Comparison of ENCODE assay signal across 1 cellular context in the genomic region with DNA sequence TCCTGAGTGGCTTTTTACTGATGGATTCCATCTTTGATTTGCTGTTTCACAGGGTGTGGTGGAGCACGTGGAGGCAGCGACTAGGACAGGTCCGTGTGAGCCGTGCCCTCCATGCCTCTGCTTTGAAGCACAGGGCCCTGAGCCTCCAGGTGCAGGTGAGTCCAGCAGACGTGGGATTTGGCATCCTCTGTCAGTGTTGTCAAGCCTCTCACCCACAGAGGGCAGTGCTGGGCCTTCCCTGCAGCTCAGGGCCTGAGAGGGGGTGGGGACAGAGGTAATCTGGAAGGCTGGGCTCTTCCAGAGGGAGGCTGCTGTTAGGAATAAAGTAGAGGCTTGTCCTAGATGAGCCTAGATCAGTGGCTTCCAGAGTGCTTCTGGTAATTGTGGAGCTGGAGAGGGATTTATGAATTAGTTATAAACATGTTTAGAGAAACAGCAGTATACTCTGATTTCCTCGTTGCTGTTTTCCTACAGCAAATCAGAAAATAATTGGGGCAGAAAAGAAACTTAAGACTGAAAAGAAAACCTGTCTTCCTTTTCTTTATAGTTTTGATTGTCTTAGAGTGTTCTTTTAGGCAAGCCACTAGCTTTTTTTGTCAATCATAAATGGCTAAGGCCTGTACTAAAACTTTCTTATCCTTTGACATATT.
TF ChIP-seq lines count a peak whose summit lies in the region.

No MANE protein-coding gene starts in this region.

TF ChIP-seq in GM12878, 131 proteins besides CTCF, POLR2A, EP300 and RAD21 (continued from another document and continues in another):
- TF ChIP-seq, protein P1, sequence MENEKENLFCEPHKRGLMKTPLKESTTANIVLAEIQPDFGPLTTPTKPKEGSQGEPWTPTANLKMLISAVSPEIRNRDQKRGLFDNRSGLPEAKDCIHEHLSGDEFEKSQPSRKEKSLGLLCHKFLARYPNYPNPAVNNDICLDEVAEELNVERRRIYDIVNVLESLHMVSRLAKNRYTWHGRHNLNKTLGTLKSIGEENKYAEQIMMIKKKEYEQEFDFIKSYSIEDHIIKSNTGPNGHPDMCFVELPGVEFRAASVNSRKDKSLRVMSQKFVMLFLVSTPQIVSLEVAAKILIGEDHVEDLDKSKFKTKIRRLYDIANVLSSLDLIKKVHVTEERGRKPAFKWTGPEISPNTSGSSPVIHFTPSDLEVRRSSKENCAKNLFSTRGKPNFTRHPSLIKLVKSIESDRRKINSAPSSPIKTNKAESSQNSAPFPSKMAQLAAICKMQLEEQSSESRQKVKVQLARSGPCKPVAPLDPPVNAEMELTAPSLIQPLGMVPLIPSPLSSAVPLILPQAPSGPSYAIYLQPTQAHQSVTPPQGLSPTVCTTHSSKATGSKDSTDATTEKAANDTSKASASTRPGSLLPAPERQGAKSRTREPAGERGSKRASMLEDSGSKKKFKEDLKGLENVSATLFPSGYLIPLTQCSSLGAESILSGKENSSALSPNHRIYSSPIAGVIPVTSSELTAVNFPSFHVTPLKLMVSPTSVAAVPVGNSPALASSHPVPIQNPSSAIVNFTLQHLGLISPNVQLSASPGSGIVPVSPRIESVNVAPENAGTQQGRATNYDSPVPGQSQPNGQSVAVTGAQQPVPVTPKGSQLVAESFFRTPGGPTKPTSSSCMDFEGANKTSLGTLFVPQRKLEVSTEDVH (IDR thresholded peaks at IDR 0.05; ENCODE audit: low read depth, partially characterized antibody): no peak
- TF ChIP-seq KAT2A (conservative IDR thresholded peaks at IDR 0.05; ENCODE audit: control insufficient read depth, low read depth, low read length): no peak
- TF ChIP-seq, protein P2, sequence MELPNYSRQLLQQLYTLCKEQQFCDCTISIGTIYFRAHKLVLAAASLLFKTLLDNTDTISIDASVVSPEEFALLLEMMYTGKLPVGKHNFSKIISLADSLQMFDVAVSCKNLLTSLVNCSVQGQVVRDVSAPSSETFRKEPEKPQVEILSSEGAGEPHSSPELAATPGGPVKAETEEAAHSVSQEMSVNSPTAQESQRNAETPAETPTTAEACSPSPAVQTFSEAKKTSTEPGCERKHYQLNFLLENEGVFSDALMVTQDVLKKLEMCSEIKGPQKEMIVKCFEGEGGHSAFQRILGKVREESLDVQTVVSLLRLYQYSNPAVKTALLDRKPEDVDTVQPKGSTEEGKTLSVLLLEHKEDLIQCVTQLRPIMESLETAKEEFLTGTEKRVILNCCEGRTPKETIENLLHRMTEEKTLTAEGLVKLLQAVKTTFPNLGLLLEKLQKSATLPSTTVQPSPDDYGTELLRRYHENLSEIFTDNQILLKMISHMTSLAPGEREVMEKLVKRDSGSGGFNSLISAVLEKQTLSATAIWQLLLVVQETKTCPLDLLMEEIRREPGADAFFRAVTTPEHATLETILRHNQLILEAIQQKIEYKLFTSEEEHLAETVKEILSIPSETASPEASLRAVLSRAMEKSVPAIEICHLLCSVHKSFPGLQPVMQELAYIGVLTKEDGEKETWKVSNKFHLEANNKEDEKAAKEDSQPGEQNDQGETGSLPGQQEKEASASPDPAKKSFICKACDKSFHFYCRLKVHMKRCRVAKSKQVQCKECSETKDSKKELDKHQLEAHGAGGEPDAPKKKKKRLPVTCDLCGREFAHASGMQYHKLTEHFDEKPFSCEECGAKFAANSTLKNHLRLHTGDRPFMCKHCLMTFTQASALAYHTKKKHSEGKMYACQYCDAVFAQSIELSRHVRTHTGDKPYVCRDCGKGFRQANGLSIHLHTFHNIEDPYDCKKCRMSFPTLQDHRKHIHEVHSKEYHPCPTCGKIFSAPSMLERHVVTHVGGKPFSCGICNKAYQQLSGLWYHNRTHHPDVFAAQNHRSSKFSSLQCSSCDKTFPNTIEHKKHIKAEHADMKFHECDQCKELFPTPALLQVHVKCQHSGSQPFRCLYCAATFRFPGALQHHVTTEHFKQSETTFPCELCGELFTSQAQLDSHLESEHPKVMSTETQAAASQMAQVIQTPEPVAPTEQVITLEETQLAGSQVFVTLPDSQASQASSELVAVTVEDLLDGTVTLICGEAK (IDR thresholded peaks at IDR 0.05; ENCODE audit: borderline replicate concordance): no peak
- TF ChIP-seq ASH2L (IDR thresholded peaks at IDR 0.05; ENCODE audit: borderline replicate concordance, low read depth): no peak
- TF ChIP-seq, protein P3, sequence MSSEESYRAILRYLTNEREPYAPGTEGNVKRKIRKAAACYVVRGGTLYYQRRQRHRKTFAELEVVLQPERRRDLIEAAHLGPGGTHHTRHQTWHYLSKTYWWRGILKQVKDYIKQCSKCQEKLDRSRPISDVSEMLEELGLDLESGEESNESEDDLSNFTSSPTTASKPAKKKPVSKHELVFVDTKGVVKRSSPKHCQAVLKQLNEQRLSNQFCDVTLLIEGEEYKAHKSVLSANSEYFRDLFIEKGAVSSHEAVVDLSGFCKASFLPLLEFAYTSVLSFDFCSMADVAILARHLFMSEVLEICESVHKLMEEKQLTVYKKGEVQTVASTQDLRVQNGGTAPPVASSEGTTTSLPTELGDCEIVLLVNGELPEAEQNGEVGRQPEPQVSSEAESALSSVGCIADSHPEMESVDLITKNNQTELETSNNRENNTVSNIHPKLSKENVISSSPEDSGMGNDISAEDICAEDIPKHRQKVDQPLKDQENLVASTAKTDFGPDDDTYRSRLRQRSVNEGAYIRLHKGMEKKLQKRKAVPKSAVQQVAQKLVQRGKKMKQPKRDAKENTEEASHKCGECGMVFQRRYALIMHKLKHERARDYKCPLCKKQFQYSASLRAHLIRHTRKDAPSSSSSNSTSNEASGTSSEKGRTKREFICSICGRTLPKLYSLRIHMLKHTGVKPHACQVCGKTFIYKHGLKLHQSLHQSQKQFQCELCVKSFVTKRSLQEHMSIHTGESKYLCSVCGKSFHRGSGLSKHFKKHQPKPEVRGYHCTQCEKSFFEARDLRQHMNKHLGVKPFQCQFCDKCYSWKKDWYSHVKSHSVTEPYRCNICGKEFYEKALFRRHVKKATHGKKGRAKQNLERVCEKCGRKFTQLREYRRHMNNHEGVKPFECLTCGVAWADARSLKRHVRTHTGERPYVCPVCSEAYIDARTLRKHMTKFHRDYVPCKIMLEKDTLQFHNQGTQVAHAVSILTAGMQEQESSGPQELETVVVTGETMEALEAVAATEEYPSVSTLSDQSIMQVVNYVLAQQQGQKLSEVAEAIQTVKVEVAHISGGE (CRISPR knock-in tag; IDR thresholded peaks at IDR 0.05): no peak
- TF ChIP-seq BACH1 (IDR thresholded peaks at IDR 0.05; ENCODE audit: borderline replicate concordance): no peak
- TF ChIP-seq HDGF (IDR thresholded peaks at IDR 0.05): no peak
- TF ChIP-seq BMI1 (IDR thresholded peaks at IDR 0.05; ENCODE audit: borderline replicate concordance): no peak
- TF ChIP-seq PML (IDR thresholded peaks at IDR 0.05; ENCODE audit: low read length): no peak
- no peak for TF ChIP-seq RCOR1 (conservative IDR thresholded peaks at IDR 0.05; ENCODE audit: low read depth, low read length)
- 0 out of 2 replicates have a peak, but pooled peaks have one; percentile 35 for TF ChIP-seq SMARCA5 (IDR thresholded peaks at IDR 0.05)
- no peak for TF ChIP-seq MXI1 (IDR thresholded peaks at IDR 0.05; ENCODE audit: low read depth, low read length)
- TF ChIP-seq WRNIP1 (IDR thresholded peaks at IDR 0.05; ENCODE audit: borderline replicate concordance, low read depth, low read length): no peak
- TF ChIP-seq IKZF1 (conservative IDR thresholded peaks at IDR 0.05): 0 out of 2 replicates have a peak, but pooled peaks have one; percentile 19
- peak in 1 of 2 experiments; percentile 22; a peak in 1 of 3 replicates for TF ChIP-seq EGR1 (IDR thresholded peaks at IDR 0.05; ENCODE audit: borderline replicate concordance in 1 of 2, low read depth in 2 of 2, low read length in 2 of 2)
- TF ChIP-seq, protein P4, sequence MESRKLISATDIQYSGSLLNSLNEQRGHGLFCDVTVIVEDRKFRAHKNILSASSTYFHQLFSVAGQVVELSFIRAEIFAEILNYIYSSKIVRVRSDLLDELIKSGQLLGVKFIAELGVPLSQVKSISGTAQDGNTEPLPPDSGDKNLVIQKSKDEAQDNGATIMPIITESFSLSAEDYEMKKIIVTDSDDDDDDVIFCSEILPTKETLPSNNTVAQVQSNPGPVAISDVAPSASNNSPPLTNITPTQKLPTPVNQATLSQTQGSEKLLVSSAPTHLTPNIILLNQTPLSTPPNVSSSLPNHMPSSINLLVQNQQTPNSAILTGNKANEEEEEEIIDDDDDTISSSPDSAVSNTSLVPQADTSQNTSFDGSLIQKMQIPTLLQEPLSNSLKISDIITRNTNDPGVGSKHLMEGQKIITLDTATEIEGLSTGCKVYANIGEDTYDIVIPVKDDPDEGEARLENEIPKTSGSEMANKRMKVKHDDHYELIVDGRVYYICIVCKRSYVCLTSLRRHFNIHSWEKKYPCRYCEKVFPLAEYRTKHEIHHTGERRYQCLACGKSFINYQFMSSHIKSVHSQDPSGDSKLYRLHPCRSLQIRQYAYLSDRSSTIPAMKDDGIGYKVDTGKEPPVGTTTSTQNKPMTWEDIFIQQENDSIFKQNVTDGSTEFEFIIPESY (IDR thresholded peaks at IDR 0.05): no peak
- TF ChIP-seq SREBF1 (IDR thresholded peaks at IDR 0.05; ENCODE audit: low read length): no peak
- TF ChIP-seq, protein P5, sequence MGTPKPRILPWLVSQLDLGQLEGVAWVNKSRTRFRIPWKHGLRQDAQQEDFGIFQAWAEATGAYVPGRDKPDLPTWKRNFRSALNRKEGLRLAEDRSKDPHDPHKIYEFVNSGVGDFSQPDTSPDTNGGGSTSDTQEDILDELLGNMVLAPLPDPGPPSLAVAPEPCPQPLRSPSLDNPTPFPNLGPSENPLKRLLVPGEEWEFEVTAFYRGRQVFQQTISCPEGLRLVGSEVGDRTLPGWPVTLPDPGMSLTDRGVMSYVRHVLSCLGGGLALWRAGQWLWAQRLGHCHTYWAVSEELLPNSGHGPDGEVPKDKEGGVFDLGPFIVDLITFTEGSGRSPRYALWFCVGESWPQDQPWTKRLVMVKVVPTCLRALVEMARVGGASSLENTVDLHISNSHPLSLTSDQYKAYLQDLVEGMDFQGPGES (IDR thresholded peaks at IDR 0.05): no peak
- TF ChIP-seq NBN (IDR thresholded peaks at IDR 0.05): no peak
- TF ChIP-seq NFYA (IDR thresholded peaks at IDR 0.05; ENCODE audit: borderline replicate concordance, low read depth, low read length): no peak
- TF ChIP-seq, protein P6, sequence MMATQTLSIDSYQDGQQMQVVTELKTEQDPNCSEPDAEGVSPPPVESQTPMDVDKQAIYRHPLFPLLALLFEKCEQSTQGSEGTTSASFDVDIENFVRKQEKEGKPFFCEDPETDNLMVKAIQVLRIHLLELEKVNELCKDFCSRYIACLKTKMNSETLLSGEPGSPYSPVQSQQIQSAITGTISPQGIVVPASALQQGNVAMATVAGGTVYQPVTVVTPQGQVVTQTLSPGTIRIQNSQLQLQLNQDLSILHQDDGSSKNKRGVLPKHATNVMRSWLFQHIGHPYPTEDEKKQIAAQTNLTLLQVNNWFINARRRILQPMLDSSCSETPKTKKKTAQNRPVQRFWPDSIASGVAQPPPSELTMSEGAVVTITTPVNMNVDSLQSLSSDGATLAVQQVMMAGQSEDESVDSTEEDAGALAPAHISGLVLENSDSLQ (IDR thresholded peaks at IDR 0.05): 0 out of 2 replicates have a peak, but pooled peaks have one; percentile 6
- TF ChIP-seq, protein P7, sequence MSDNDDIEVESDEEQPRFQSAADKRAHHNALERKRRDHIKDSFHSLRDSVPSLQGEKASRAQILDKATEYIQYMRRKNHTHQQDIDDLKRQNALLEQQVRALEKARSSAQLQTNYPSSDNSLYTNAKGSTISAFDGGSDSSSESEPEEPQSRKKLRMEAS (IDR thresholded peaks at IDR 0.05; ENCODE audit: low read depth, low read length): no peak
- TF ChIP-seq, protein P8, sequence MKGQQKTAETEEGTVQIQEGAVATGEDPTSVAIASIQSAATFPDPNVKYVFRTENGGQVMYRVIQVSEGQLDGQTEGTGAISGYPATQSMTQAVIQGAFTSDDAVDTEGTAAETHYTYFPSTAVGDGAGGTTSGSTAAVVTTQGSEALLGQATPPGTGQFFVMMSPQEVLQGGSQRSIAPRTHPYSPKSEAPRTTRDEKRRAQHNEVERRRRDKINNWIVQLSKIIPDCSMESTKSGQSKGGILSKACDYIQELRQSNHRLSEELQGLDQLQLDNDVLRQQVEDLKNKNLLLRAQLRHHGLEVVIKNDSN (IDR thresholded peaks at IDR 0.05; ENCODE audit: borderline replicate concordance, extremely low read length, insufficient read depth, low read depth, low read length): no peak
- no peak for TF ChIP-seq RAD51 (IDR thresholded peaks at IDR 0.05)
- no peak for TF ChIP-seq BHLHE40 (IDR thresholded peaks at IDR 0.05; ENCODE audit: borderline replicate concordance in 1 of 2, low read depth in 2 of 2, low read length in 1 of 2)
- TF ChIP-seq, protein P9, sequence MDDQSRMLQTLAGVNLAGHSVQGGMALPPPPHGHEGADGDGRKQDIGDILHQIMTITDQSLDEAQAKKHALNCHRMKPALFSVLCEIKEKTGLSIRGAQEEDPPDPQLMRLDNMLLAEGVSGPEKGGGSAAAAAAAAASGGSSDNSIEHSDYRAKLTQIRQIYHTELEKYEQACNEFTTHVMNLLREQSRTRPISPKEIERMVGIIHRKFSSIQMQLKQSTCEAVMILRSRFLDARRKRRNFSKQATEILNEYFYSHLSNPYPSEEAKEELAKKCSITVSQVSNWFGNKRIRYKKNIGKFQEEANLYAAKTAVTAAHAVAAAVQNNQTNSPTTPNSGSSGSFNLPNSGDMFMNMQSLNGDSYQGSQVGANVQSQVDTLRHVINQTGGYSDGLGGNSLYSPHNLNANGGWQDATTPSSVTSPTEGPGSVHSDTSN (IDR thresholded peaks at IDR 0.05; ENCODE audit: insufficient replicate concordance, low read depth, low read length): no peak
- no peak for TF ChIP-seq NR2F1 (conservative IDR thresholded peaks at IDR 0.05)
- TF ChIP-seq, protein P10, sequence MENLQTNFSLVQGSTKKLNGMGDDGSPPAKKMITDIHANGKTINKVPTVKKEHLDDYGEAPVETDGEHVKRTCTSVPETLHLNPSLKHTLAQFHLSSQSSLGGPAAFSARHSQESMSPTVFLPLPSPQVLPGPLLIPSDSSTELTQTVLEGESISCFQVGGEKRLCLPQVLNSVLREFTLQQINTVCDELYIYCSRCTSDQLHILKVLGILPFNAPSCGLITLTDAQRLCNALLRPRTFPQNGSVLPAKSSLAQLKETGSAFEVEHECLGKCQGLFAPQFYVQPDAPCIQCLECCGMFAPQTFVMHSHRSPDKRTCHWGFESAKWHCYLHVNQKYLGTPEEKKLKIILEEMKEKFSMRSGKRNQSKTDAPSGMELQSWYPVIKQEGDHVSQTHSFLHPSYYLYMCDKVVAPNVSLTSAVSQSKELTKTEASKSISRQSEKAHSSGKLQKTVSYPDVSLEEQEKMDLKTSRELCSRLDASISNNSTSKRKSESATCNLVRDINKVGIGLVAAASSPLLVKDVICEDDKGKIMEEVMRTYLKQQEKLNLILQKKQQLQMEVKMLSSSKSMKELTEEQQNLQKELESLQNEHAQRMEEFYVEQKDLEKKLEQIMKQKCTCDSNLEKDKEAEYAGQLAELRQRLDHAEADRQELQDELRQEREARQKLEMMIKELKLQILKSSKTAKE (IDR thresholded peaks at IDR 0.05; ENCODE audit: low read depth, poor library complexity, severe bottlenecking): no peak
